9 cellular contexts compared by ENCODE assay signal in the genomic region with DNA sequence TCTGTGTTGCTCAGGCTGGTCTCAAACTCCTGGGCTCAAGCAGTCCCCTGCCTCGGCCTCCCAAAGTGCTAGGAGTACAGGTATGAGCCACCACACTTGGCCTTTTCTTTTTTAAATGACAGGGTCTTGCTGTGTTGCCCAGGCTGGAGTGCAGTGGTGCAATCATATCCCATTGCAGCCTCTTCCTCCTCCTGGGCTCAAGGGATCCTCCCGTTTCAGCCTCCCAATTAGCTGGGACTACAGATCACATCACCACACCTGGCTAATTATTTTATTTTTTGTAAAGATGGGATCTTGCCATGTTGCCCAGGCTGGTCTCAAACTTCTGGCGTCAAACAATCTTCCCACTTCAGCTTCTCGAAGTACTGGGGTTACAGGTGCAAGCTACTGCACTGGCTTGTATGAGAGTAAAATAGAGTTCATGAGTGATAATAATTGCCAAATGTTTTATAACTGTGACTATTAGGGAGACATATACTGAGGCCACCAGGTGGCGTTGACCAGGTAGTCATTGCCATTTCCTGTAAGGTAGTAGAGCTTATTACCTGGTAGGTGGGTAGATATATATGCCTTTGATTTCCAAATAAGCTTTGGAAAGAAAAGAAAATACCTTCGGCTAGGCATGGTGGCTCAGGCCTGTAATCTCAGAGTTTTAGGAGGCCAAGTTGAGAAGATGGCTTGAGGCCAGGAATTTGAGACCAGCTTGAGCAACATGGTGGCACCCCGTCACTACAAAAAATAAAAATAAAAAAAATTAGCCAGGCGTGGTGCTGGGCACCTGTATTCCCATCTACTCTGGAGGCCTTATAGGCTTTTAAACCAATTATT. TPM values are rescaled to one million over a fixed set of nuclear protein-coding genes. Genes with fewer than 3 reads are reported as not detected.
A peak's percentile ranks its signal among the peaks of the same experiment; 100 is the strongest.
DNase-seq lines count a peak whose midpoint lies in the region; ATAC-seq, FAIRE-seq and TF ChIP-seq lines count a peak whose summit lies in the region.
"Had no signal": no experiment of that assay in that cellular context is flagged by ENCODE, and none has a peak within 500 bp of the region (broad histone marks: within the 10 kb centered on the region; RNA-seq: fewer than 3 reads in every experiment).

No MANE protein-coding gene starts in this region.

- H3K27ac Mint-ChIP-seq in endothelial cell (ENCODE audit: unreplicated experiment), result no peak overlapping the region

- peak; percentile 48 for FAIRE-seq in HTR-8/SVneo (lab: Jason Lieb, UNC)
- FAIRE-seq: TTC549 had no signal

- peaks cover 9% of the 10 kb centered on the region for H3K27me3 Mint-ChIP-seq in endothelial cell (ENCODE audit: unreplicated experiment)

- peaks cover 16% of the 10 kb centered on the region for H3K36me3 Mint-ChIP-seq in endothelial cell (ENCODE audit: low read depth, unreplicated experiment)

- ATAC-seq in Right ventricle myocardium superior (ENCODE audit: poor library complexity) (no peak), GM19023 (IDR thresholded peaks at IDR 0.05; ENCODE audit: unreplicated experiment) (no peak)

- H3K9me3 Mint-ChIP-seq in endothelial cell (ENCODE audit: unreplicated experiment), result no peaks in the 10 kb centered on the region

- H3K4me3 ChIP-seq in cardiac muscle cell, result no peak overlapping the region

- peaks cover 10% of the 10 kb centered on the region for H3K4me1 ChIP-seq in cardiac muscle cell (ENCODE audit: low read depth)

- H3K27me3 ChIP-seq in cardiac muscle cell, result no peaks in the 10 kb centered on the region

- H3K9me3 ChIP-seq in cardiac muscle cell (ENCODE audit: low read depth), result no peaks in the 10 kb centered on the region

- peak; percentile 12 for TF ChIP-seq CTCF in cardiac muscle cell (IDR thresholded peaks at IDR 0.05; ENCODE audit: low read depth, low read length)
- no peak for TF ChIP-seq CTCF in endothelial cell (IDR thresholded peaks at IDR 0.05; ENCODE audit: unreplicated experiment)

- H3K36me3 ChIP-seq in cardiac muscle cell, result peaks cover 6% of the 10 kb centered on the region

- DNase-seq in cardiac muscle cell (ENCODE audit: low read depth in 1 of 2, low spot score in 1 of 2) (no peak), Right ventricle myocardium superior (no peak), HTR-8/SVneo (ENCODE audit: insufficient read length, low spot score) (no peak), endothelial cell (ENCODE audit: low spot score) (no peak)
- peak; percentile 15 for DNase-seq in central memory CD4-positive, alpha-beta T cell
- DNase-seq in activated T-cell treated with anti-CD3 and anti-CD28 coated beads, Interleukin-2, amount 50 U/mL, for 1 hour, result no peak
- DNase-seq in effector CD4-positive, alpha-beta T cell, result no peak

- no peak overlapping the region for H3K4me3 Mint-ChIP-seq in endothelial cell (ENCODE audit: unreplicated experiment)

- intact Hi-C loops in Right ventricle myocardium superior (cut with DNase I), result loop anchor here (5.0 kb wide), 1 partner anchor 233 kb away; no protein-coding TSS in a partner anchor

- no peak overlapping the region for H3K27ac ChIP-seq in cardiac muscle cell

- peaks cover 16% of the 10 kb centered on the region for H3K4me1 Mint-ChIP-seq in endothelial cell (ENCODE audit: unreplicated experiment)

RNA-seq across cellular contexts. Expression of a gene that starts 5.4 kb away (rescaled TPM):
- total RNA-seq in cardiac muscle cell, result 20.0 and 24.1 TPM in 2 replicates
- polyA plus RNA-seq in cardiac muscle cell, result 27.5 and 30.0 TPM in 2 replicates
- 21.7 TPM for total RNA-seq in Right ventricle myocardium superior
- 14.3 TPM for total RNA-seq in endothelial cell (ENCODE audit: unreplicated experiment)
